ENCODE assay signal across 9 cellular contexts in the genomic region with DNA sequence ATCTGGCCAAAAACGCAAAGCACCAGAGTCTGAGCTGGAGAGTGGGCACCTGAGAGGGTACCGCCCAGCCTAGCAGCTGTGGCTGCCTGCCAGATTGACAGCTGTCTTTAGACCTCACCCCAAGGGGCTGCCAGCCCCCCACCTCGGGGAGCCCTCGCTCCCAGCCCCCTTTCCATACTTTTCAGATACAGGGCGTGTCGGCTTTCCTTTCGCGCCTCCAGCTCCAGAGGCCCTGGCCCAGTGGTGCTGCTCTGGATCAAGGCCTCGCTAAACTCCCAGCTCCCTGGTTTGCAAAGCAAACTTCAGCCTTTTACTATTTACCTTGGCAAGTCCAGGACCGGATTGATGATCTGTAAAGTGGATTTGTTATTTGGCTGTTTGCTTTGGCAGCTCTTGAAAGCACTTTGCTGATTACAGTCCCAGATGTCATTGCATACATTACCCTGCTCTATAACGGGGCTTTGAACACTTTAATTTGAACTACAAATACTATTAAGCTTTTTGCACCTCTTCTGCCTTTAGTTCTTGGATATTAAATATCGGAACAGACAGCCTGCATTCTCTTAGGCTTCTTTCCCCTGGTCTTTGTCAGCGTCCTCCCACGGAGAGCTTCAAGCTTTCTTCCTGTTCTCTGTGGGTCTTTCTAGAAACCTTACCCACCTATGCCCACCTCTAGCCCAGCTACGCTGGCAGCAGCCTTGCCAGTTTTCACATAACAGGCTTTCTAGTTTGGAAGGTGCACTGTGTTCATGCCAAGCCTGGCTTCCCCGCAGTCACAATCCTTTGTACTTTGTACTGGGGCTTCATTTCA.
DNase-seq lines count a peak whose midpoint lies in the region; ATAC-seq, FAIRE-seq and TF ChIP-seq lines count a peak whose summit lies in the region.
"Had no signal": no experiment of that assay in that cellular context is flagged by ENCODE, and none has a peak within 500 bp of the region (broad histone marks: within the 10 kb centered on the region; RNA-seq: fewer than 3 reads in every experiment).

No MANE protein-coding gene starts in this region.

- no peaks in the 10 kb centered on the region for H3F3A ChIP-seq in MM.1S (ENCODE audit: insufficient read depth, low read length)

- intact Hi-C loops in ascending aorta (cut with DNase I) = loop anchor here (2.0 to 5.0 kb wide), 2 partner anchors 69 to 135 kb away; no protein-coding TSS in a partner anchor
- intact Hi-C loops in left lung (cut with DNase I) = no loop called here

- H3K27me3 ChIP-seq in ascending aorta = no peaks in the 10 kb centered on the region
- no peaks in the 10 kb centered on the region for H3K27me3 ChIP-seq in left lung
- H3K27me3 ChIP-seq in MM.1S (replicated peaks; ENCODE audit: insufficient read depth, low read length) = no peaks in the 10 kb centered on the region

- TF ChIP-seq CTCF in A549 (IDR thresholded peaks at IDR 0.05) (no peak), ascending aorta (IDR thresholded peaks at IDR 0.05) (no peak), left lung (IDR thresholded peaks at IDR 0.05) (no peak), MM.1S (IDR thresholded peaks at IDR 0.05; ENCODE audit: low read length) (no peak)

- no peak overlapping the region for H2AFZ ChIP-seq in MM.1S (ENCODE audit: low read length)

- H3K9me3 ChIP-seq in A549 = no peaks in the 10 kb centered on the region
- H3K9me3 ChIP-seq in ascending aorta = no peaks in the 10 kb centered on the region
- H3K9me3 ChIP-seq in left lung = no peaks in the 10 kb centered on the region
- no peaks in the 10 kb centered on the region for H3K9me3 ChIP-seq in MM.1S (replicated peaks; ENCODE audit: insufficient read depth, low read length)

- H3K27ac ChIP-seq in A549 = peak overlapping the region; percentile 41 to 77; a peak in 5 of 6 replicates
- peak overlapping the region; percentile 60 to 70 for H3K27ac ChIP-seq in ascending aorta
- peak overlapping the region; percentile 15 to 53 for H3K27ac ChIP-seq in left lung
- no peak overlapping the region for H3K27ac ChIP-seq in MM.1S (ENCODE audit: low read length)

- H3K9me2 ChIP-seq in MM.1S (replicated peaks; ENCODE audit: insufficient read depth, low read length) = no peaks in the 10 kb centered on the region

- no peaks in the 10 kb centered on the region for H4K20me1 ChIP-seq in MM.1S (ENCODE audit: insufficient read depth, low read length)

- ATAC-seq in A549 = peak in 1 of 2 experiments; percentile 51; a peak in 3 of 6 replicates
- peak; percentile 88 for ATAC-seq in left lung
- no peak for ATAC-seq in HG03159 (IDR thresholded peaks at IDR 0.05; ENCODE audit: unreplicated experiment)
- ATAC-seq: natural killer cell treated with Interleukin-12 subunit alpha and Interleukin-12 subunit beta and Interleukin-15 and Interleukin-18, amount 100 ng/mL, for 72 hours had no signal

- DNase-seq in A549 (ENCODE audit: low read depth in 1 of 2, low spot score in 1 of 2) (peak in 1 of 2 experiments; percentile 63), NCI-H187 treated with DMSO at 0.1 percent for 48 hours (lab: John Stamatoyannopoulos, UW) (peak; percentile 64), ascending aorta (ENCODE audit: low spot score in 2 of 2) (no peak), left lung (peak in 1 of 2 donors; percentile 57), midbrain (lab: John Stamatoyannopoulos, UW) (no peak), MM.1S (no peak), putamen (ENCODE audit: low spot score) (no peak)

- no peak overlapping the region for H3K9ac ChIP-seq in MM.1S (ENCODE audit: low read length)

- CTCF ChIA-PET in A549 (lab: Yijun Ruan, JAX) = interaction anchor here (0.8 to 4.1 kb wide), 8 partner anchors 8 to 615 kb away, joined by 3 to 20 read pairs (median 5); no protein-coding TSS in a partner anchor

- WGBS in A549 (ENCODE audit: missing lambda C conversion rate) = 61% methylated on average over 16 of the region's 16 CpGs

- no peak for FAIRE-seq in A549 (lab: Jason Lieb, UNC)

- TF ChIP-seq RAD21 in A549 (conservative IDR thresholded peaks at IDR 0.05 in 1 of 2, IDR thresholded peaks at IDR 0.05 in 1 of 2) = no peak; a peak in 1 of 5 replicates

- 0 out of 5 replicates have a peak, but pooled peaks of 1 of the 2 experiments have one; percentile 33 for TF ChIP-seq EP300 in A549 (IDR thresholded peaks at IDR 0.05)

- no peaks in the 10 kb centered on the region for H3K79me2 ChIP-seq in MM.1S (ENCODE audit: low read length)

- H3K4me3 ChIP-seq in A549 (no peak overlapping the region), ascending aorta (no peak overlapping the region), left lung (no peak overlapping the region), MM.1S (ENCODE audit: low read length) (no peak overlapping the region)

- H3K36me3 ChIP-seq in ascending aorta (no peaks in the 10 kb centered on the region), left lung (no peaks in the 10 kb centered on the region), MM.1S (replicated peaks; ENCODE audit: insufficient read depth, low read length) (no peaks in the 10 kb centered on the region)

- POLR2A ChIA-PET in A549 (lab: Yijun Ruan, JAX) = interaction anchor here (1.2 kb wide), 1 partner anchor 28 kb away, joined by 3 read pairs; no protein-coding TSS in a partner anchor

- H3K4me1 ChIP-seq in A549 (peaks cover 48% of the 10 kb centered on the region), ascending aorta (peaks cover 6 to 25% of the 10 kb centered on the region in 2 donors), left lung (peaks cover 6 to 35% of the 10 kb centered on the region in 2 donors), MM.1S (ENCODE audit: low read length) (no peaks in the 10 kb centered on the region)

- TF ChIP-seq POLR2A in A549 (IDR thresholded peaks at IDR 0.05; ENCODE audit: low read length) = no peak

- H3K4me2 ChIP-seq in A549 (peak overlapping the region; percentile 68), MM.1S (ENCODE audit: low read depth, low read length) (no peak overlapping the region)

TF ChIP-seq in A549, 52 proteins besides CTCF, POLR2A, EP300 and RAD21 (continues in another document):
- TF ChIP-seq, protein P1, sequence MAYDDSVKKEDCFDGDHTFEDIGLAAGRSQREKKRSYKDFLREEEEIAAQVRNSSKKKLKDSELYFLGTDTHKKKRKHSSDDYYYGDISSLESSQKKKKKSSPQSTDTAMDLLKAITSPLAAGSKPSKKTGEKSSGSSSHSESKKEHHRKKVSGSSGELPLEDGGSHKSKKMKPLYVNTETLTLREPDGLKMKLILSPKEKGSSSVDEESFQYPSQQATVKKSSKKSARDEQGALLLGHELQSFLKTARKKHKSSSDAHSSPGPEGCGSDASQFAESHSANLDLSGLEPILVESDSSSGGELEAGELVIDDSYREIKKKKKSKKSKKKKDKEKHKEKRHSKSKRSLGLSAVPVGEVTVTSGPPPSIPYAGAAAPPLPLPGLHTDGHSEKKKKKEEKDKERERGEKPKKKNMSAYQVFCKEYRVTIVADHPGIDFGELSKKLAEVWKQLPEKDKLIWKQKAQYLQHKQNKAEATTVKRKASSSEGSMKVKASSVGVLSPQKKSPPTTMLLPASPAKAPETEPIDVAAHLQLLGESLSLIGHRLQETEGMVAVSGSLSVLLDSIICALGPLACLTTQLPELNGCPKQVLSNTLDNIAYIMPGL (CRISPR knock-in tag; IDR thresholded peaks at IDR 0.05; ENCODE audit: borderline replicate concordance) = no peak
- TF ChIP-seq, protein P2, sequence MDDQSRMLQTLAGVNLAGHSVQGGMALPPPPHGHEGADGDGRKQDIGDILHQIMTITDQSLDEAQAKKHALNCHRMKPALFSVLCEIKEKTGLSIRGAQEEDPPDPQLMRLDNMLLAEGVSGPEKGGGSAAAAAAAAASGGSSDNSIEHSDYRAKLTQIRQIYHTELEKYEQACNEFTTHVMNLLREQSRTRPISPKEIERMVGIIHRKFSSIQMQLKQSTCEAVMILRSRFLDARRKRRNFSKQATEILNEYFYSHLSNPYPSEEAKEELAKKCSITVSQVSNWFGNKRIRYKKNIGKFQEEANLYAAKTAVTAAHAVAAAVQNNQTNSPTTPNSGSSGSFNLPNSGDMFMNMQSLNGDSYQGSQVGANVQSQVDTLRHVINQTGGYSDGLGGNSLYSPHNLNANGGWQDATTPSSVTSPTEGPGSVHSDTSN (IDR thresholded peaks at IDR 0.05) = no peak
- no peak for TF ChIP-seq HDAC2 (IDR thresholded peaks at IDR 0.05)
- no peak for TF ChIP-seq ZSCAN20 (CRISPR knock-in tag; IDR thresholded peaks at IDR 0.05)
- TF ChIP-seq BHLHE40 (IDR thresholded peaks at IDR 0.05; ENCODE audit: low read depth, low read length) = no peak
- TF ChIP-seq FOXS1 (CRISPR knock-in tag; IDR thresholded peaks at IDR 0.05) = peak; percentile 83; the same call in 1 of the 2 replicates
- TF ChIP-seq, protein P3, sequence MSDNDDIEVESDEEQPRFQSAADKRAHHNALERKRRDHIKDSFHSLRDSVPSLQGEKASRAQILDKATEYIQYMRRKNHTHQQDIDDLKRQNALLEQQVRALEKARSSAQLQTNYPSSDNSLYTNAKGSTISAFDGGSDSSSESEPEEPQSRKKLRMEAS (IDR thresholded peaks at IDR 0.05) = no peak
- no peak for TF ChIP-seq HOXB13 (CRISPR knock-in tag; IDR thresholded peaks at IDR 0.05; ENCODE audit: low read depth)
- no peak for TF ChIP-seq ESRRA (IDR thresholded peaks at IDR 0.05; ENCODE audit: borderline replicate concordance, low read length)
- TF ChIP-seq KDM1A (IDR thresholded peaks at IDR 0.05; ENCODE audit: low read depth) = no peak
- TF ChIP-seq NR3C1 (IDR thresholded peaks at IDR 0.05) = no peak
- no peak for TF ChIP-seq MAFK (IDR thresholded peaks at IDR 0.05; ENCODE audit: partially characterized antibody)
- TF ChIP-seq ZFP36 (IDR thresholded peaks at IDR 0.05; ENCODE audit: borderline replicate concordance, partially characterized antibody) = no peak
- no peak for TF ChIP-seq HEYL (CRISPR knock-in tag; IDR thresholded peaks at IDR 0.05)
- TF ChIP-seq KDM5A (IDR thresholded peaks at IDR 0.05) = no peak
- TF ChIP-seq JUN (IDR thresholded peaks at IDR 0.05) = peak in 1 of 2 experiments; percentile 52; a peak in 1 of 5 replicates
- TF ChIP-seq PHF8 (IDR thresholded peaks at IDR 0.05; ENCODE audit: borderline replicate concordance, low read depth) = no peak
- TF ChIP-seq, protein P4, sequence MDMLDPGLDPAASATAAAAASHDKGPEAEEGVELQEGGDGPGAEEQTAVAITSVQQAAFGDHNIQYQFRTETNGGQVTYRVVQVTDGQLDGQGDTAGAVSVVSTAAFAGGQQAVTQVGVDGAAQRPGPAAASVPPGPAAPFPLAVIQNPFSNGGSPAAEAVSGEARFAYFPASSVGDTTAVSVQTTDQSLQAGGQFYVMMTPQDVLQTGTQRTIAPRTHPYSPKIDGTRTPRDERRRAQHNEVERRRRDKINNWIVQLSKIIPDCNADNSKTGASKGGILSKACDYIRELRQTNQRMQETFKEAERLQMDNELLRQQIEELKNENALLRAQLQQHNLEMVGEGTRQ (IDR thresholded peaks at IDR 0.05) = no peak
- TF ChIP-seq CBX2 (IDR thresholded peaks at IDR 0.05; ENCODE audit: borderline replicate concordance, low read depth) = no peak
- TF ChIP-seq HOXA7 (CRISPR knock-in tag; IDR thresholded peaks at IDR 0.05) = no peak
- peak; percentile 20; the same call in 1 of the 3 replicates for TF ChIP-seq SMC3 (IDR thresholded peaks at IDR 0.05)
- no peak for TF ChIP-seq CBX8 (IDR thresholded peaks at IDR 0.05)
